ENCODE assay signal across 10 cellular contexts in genomic region chrX:8787119-8787518, GRCh38. TPM values are rescaled to one million over a fixed set of nuclear protein-coding genes. Genes with fewer than 3 reads are reported as not detected.
"Had no signal": no experiment of that assay in that cellular context is flagged by ENCODE, and none has a peak within 500 bp of the region (broad histone marks: within the 10 kb centered on the region; RNA-seq: fewer than 3 reads in every experiment).

No MANE protein-coding gene starts in this region.

RNA-seq across cellular contexts. Expression of gene FAM9A, which starts 14.1 kb away (rescaled TPM):
- total RNA-seq: OCI-LY7, PC-3, PC-9, Peyer's patch, Right ventricle myocardium inferior, Right ventricle myocardium superior, RPMI7951, SJCRH30, SJSA1, SK-MEL-5 had no signal

RNA-seq across cellular contexts. Expression of gene ANOS1, which starts 55.2 kb away (rescaled TPM):
- total RNA-seq: OCI-LY7, RPMI7951, SJCRH30, SK-MEL-5 had no signal
